7 cellular contexts compared by ENCODE assay signal in genomic region chr2:68121873-68122679, GRCh38. TPM values are rescaled to one million over a fixed set of nuclear protein-coding genes. Genes with fewer than 3 reads are reported as not detected.
A peak's percentile ranks its signal among the peaks of the same experiment; 100 is the strongest.
DNase-seq lines count a peak whose midpoint lies in the region; ATAC-seq and TF ChIP-seq lines count a peak whose summit lies in the region.

No MANE protein-coding gene starts in this region.

- H3K9me3 ChIP-seq in hepatocyte (ENCODE audit: low read depth) = no peaks in the 10 kb centered on the region
- H3K9me3 ChIP-seq in skeletal muscle satellite cell (replicated peaks; ENCODE audit: low read length) = no peaks in the 10 kb centered on the region

- H3K36me3 ChIP-seq in hepatocyte (replicated peaks; ENCODE audit: insufficient read depth, low read depth) (no peaks in the 10 kb centered on the region), skeletal muscle satellite cell (ENCODE audit: insufficient read depth, low read length) (no peaks in the 10 kb centered on the region)

- in situ Hi-C loops in astrocyte of the cerebellum (cut with HindIII; ENCODE audit: low sequenced_read_pairs) = loop anchor here (5.0 kb wide), 1 partner anchor 170 kb away; no protein-coding TSS in a partner anchor

- H3K4me2 ChIP-seq in hepatocyte = peak overlapping the region; percentile 62
- H3K4me2 ChIP-seq in skeletal muscle satellite cell (ENCODE audit: low read length) = peak overlapping the region; percentile 73

- no peak overlapping the region for H3K27ac ChIP-seq in hepatocyte

- H3K4me3 ChIP-seq in GM08714 (ENCODE audit: low read length) (peak overlapping the region; percentile 53; the same call in 1 of the 2 replicates), astrocyte of the cerebellum (ENCODE audit: low read depth, low read length) (no peak overlapping the region), hepatocyte (no peak overlapping the region), skeletal muscle satellite cell (ENCODE audit: low read length) (no peak overlapping the region)

- no peaks in the 10 kb centered on the region for H3K79me2 ChIP-seq in hepatocyte

- TF ChIP-seq CTCF in astrocyte of the cerebellum (IDR thresholded peaks at IDR 0.05; ENCODE audit: low read depth, low read length, missing control alignments) = peak; percentile 97
- TF ChIP-seq CTCF in hepatocyte (IDR thresholded peaks at IDR 0.05; ENCODE audit: poor library complexity) = peak; percentile 97

- no peaks in the 10 kb centered on the region for H3K9me2 ChIP-seq in hepatocyte (replicated peaks; ENCODE audit: insufficient read depth)

- peak overlapping the region; percentile 39 for H3K9ac ChIP-seq in skeletal muscle satellite cell (ENCODE audit: low read depth, low read length)

- H3K4me1 ChIP-seq in hepatocyte (ENCODE audit: insufficient read depth) (peaks cover 4% of the 10 kb centered on the region), skeletal muscle satellite cell (ENCODE audit: control insufficient read depth, insufficient read depth, low read length) (peaks cover 8% of the 10 kb centered on the region)

- WGBS in hepatocyte (ENCODE audit: low lambda C conversion rate, missing lambda C conversion rate) = 46% methylated on average over 16 of the region's 16 CpGs

- H3K27me3 ChIP-seq in hepatocyte (peaks cover 4% of the 10 kb centered on the region), skeletal muscle satellite cell (ENCODE audit: control insufficient read depth, insufficient read depth, low read length) (peaks cover 12% of the 10 kb centered on the region)

- ATAC-seq in GM18519 (IDR thresholded peaks at IDR 0.05; ENCODE audit: low FRiP score, unreplicated experiment) = no peak

- H4K20me1 ChIP-seq in hepatocyte (ENCODE audit: insufficient read depth, poor library complexity, severe bottlenecking) = no peaks in the 10 kb centered on the region

- H2AFZ ChIP-seq in hepatocyte = peak overlapping the region; percentile 40

- DNase-seq in NCI-H1092 treated with DMSO at 0.1 percent for 48 hours (lab: John Stamatoyannopoulos, UW) (peak; percentile 52), T-helper 2 cell (peak; percentile 40 to 67 (median 62)), astrocyte of the cerebellum (ENCODE audit: low read depth) (peak; percentile 79), hepatocyte (ENCODE audit: low spot score) (peak; percentile 93)

RNA-seq across cellular contexts. Expression of gene PNO1, which starts 35.6 kb away (rescaled TPM):
- total RNA-seq in hepatocyte = 15.5 and 19.1 TPM in 2 replicates
- 20.7 and 22.9 TPM in 2 replicates for polyA plus RNA-seq in hepatocyte
- total RNA-seq in skeletal muscle satellite cell (2012; rRNA removed) = 17.7 and 24.2 TPM in 2 replicates

RNA-seq across cellular contexts. Expression of gene C1D, which starts 59.3 kb away (rescaled TPM):
- total RNA-seq in hepatocyte = 52.1 and 55.6 TPM in 2 replicates
- 29.4 and 34.7 TPM in 2 replicates for polyA plus RNA-seq in hepatocyte
- 27.4 and 28.2 TPM in 2 replicates for total RNA-seq in skeletal muscle satellite cell (2012; rRNA removed)
